Comparison of ENCODE assay signal across 9 cellular contexts in the genomic region with DNA sequence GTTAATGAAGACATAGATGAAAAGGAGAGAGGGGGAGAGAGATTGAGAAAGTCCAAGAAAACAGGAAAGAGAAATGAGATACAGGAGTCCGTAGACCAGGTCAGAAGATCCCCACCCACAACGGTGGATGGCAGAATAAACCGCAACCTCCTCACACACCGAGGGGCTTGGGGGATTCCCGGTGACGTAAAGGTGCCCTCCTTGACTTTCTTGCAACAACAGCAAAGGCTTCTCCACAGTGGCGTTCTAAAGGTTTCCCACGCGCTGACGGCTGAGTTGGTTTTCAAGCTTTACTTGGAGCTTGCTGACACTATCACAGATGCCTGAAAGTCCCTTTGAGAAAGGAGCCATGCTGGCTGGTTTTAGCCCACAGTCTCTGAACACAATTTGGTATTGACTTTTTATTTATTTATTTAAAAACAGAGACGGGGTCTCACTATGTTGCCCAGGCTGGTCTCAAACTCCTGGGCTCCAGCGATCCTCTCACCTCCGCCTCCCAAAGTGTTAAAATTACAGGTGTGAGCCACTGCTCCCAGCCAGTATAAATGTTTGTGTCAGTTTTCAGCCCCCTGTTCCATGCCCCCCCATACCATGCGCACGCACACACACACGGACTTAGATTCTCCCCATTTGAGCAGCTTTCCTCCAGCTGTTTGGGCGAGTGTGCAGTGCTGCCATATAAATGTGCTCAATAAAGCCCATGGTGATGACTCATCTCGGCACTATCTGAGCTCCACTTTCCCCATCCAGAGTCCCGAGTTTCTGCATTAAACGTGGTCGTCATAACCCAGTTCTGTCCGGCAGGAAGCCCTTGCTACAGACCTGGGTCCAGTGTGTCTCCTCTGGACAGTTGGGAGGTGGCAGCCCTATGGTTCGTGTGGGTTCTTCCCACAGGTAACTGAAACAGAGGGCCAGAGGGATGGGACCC. TPM values are rescaled to one million over a fixed set of nuclear protein-coding genes. Genes with fewer than 3 reads are reported as not detected.
DNase-seq lines count a peak whose midpoint lies in the region; ATAC-seq and TF ChIP-seq lines count a peak whose summit lies in the region.
"Had no signal": no experiment of that assay in that cellular context is flagged by ENCODE, and none has a peak within 500 bp of the region (broad histone marks: within the 10 kb centered on the region; RNA-seq: fewer than 3 reads in every experiment).

No MANE protein-coding gene starts in this region.

- H3K27ac ChIP-seq in heart right ventricle (peak overlapping the region; percentile 60 to 91 (median 87)), OCI-LY1 (ENCODE audit: low read depth, low read length, poor library complexity, severe bottlenecking) (no peak overlapping the region), dorsolateral prefrontal cortex (peak overlapping the region in 36 of 59 donors; percentile 2 to 95 (median 89)), tibial artery (no peak overlapping the region)

- H4K20me1 ChIP-seq in OCI-LY1 (ENCODE audit: insufficient read depth, low read length) = no peaks in the 10 kb centered on the region

- no peak overlapping the region for H3K4me3 Mint-ChIP-seq in type B pancreatic cell

- H3K4me1 ChIP-seq in heart right ventricle = peaks cover 11 to 72% (median 44%) of the 10 kb centered on the region in 9 donors
- H3K4me1 ChIP-seq in OCI-LY1 (ENCODE audit: insufficient read depth, low read length, severe bottlenecking) = peaks cover 29% of the 10 kb centered on the region
- H3K4me1 ChIP-seq in tibial artery = peaks cover 0 to 19% (median 12%) of the 10 kb centered on the region in 4 donors

- no peaks in the 10 kb centered on the region for H3K9me3 Mint-ChIP-seq in type B pancreatic cell

- H3K9me3 ChIP-seq in heart right ventricle = no peaks in the 10 kb centered on the region
- no peaks in the 10 kb centered on the region for H3K9me3 ChIP-seq in OCI-LY1 (ENCODE audit: low read length)
- no peaks in the 10 kb centered on the region for H3K9me3 ChIP-seq in tibial artery

- 88 to 90% methylated on average over 23 of the region's 23 CpGs for WGBS in heart right ventricle, 2 donors

- H3K36me3 ChIP-seq in heart right ventricle = no peaks in the 10 kb centered on the region
- no peaks in the 10 kb centered on the region for H3K36me3 ChIP-seq in OCI-LY1 (ENCODE audit: insufficient read depth, low read length)
- no peaks in the 10 kb centered on the region for H3K36me3 ChIP-seq in tibial artery

- no peak overlapping the region for H3K9ac ChIP-seq in OCI-LY1 (ENCODE audit: low read length)

- peak overlapping the region; percentile 10; the same call in 1 of the 2 replicates for H3K4me2 ChIP-seq in OCI-LY1 (ENCODE audit: low read length)

- peaks cover 14% of the 10 kb centered on the region for H3K4me1 Mint-ChIP-seq in type B pancreatic cell (ENCODE audit: unreplicated experiment)

- no peak for DNase-seq in heart right ventricle
- DNase-seq in Right ventricle myocardium inferior (ENCODE audit: missing footprints) = no peak
- DNase-seq in dorsolateral prefrontal cortex = no peak
- DNase-seq in stimulated activated CD8-positive, alpha-beta memory T cell treated with anti-CD3 and anti-CD28 coated beads, Interleukin-7, amount 100 ng/mL, for 24 hours (ENCODE audit: low read depth) = peak; percentile 47
- DNase-seq in superior temporal gyrus (ENCODE audit: extremely low spot score) = no peak
- no peak for DNase-seq in type B pancreatic cell (ENCODE audit: extremely low spot score, unreplicated experiment)
- DNase-seq in tibial artery = no peak
- DNase-seq: DND-41 had no signal

- H2AFZ ChIP-seq in OCI-LY1 (ENCODE audit: low read length) = no peak overlapping the region

- no peaks in the 10 kb centered on the region for H3K9me2 ChIP-seq in OCI-LY1 (ENCODE audit: low read depth, low read length)

- H3K27ac Mint-ChIP-seq in type B pancreatic cell = no peak overlapping the region

- no peaks in the 10 kb centered on the region for H3K27me3 Mint-ChIP-seq in type B pancreatic cell

- H3K79me2 ChIP-seq in OCI-LY1 (ENCODE audit: insufficient read depth, low read length) = no peaks in the 10 kb centered on the region

- TF ChIP-seq CTCF in heart right ventricle (IDR thresholded peaks at IDR 0.05) (no peak), OCI-LY1 (IDR thresholded peaks at IDR 0.05; ENCODE audit: low read length) (no peak), dorsolateral prefrontal cortex (IDR thresholded peaks at IDR 0.05 in 54 of 56, conservative IDR thresholded peaks at IDR 0.05 in 2 of 56; ENCODE audit: low read depth in 1 of 56, partially characterized antibody in 56 of 56) (no peak), type B pancreatic cell (conservative IDR thresholded peaks at IDR 0.05) (no peak), tibial artery (IDR thresholded peaks at IDR 0.05) (no peak)

- H3K36me3 Mint-ChIP-seq in type B pancreatic cell = no peaks in the 10 kb centered on the region

- intact Hi-C loops in heart right ventricle (cut with DNase I) = no loop called here
- intact Hi-C loops in Right ventricle myocardium inferior (cut with DNase I) = no loop called here
- intact Hi-C loops in dorsolateral prefrontal cortex (cut with DNase I) = no loop called here
- intact Hi-C loops in tibial artery (cut with DNase I; ENCODE audit: low total_unique reads) = no loop called here

- H3F3A ChIP-seq in OCI-LY1 (ENCODE audit: insufficient read depth, low read length) = no peaks in the 10 kb centered on the region

- ATAC-seq in heart right ventricle (peak in 1 of 8 donors; percentile 6), Right ventricle myocardium inferior (no peak)

- H3K4me3 ChIP-seq in heart right ventricle (no peak overlapping the region), OCI-LY1 (ENCODE audit: low read depth, low read length, poor library complexity, severe bottlenecking) (no peak overlapping the region), dorsolateral prefrontal cortex (no peak overlapping the region), tibial artery (no peak overlapping the region)

- H3K27me3 ChIP-seq in heart right ventricle = no peaks in the 10 kb centered on the region
- H3K27me3 ChIP-seq in OCI-LY1 (ENCODE audit: insufficient read depth, low read length) = no peaks in the 10 kb centered on the region
- no peaks in the 10 kb centered on the region for H3K27me3 ChIP-seq in dorsolateral prefrontal cortex
- no peaks in the 10 kb centered on the region for H3K27me3 ChIP-seq in tibial artery

RNA-seq across cellular contexts. Expression of a gene that starts 33.0 kb away (rescaled TPM):
- total RNA-seq in heart right ventricle = 10 to 100 TPM; 38.7 to 88.8 (median 55.3) TPM
- polyA plus RNA-seq in heart right ventricle = 10 to 100 TPM; 36.1 to 42.3 TPM
- 65.5 TPM for total RNA-seq in Right ventricle myocardium inferior
- 100 to 1,000 TPM in 117 of 120 experiments, 10 to 100 TPM in 3; 93.3 to 297 (median 156) TPM for total RNA-seq in dorsolateral prefrontal cortex
- total RNA-seq in type B pancreatic cell (ENCODE audit: low replicate concordance) = 42.3 and 74.9 TPM in 2 replicates

Comparison
In these comparisons a context has a peak if more than half of its experiments do, and no peak if none do; other contexts are left out.
1. H3K27ac ChIP-seq: peak in heart right ventricle (10 of 10) and dorsolateral prefrontal cortex (36 of 59); none in OCI-LY1 (single experiment) and tibial artery (0 of 2).